Comparison of ENCODE assay signal across 9 cellular contexts in genomic region chrX:19544693-19545305, GRCh38. TPM values are rescaled to one million over a fixed set of nuclear protein-coding genes. Genes with fewer than 3 reads are reported as not detected.
DNase-seq lines count a peak whose midpoint lies in the region; ATAC-seq and TF ChIP-seq lines count a peak whose summit lies in the region.
"Had no signal": no experiment of that assay in that cellular context is flagged by ENCODE, and none has a peak within 500 bp of the region (broad histone marks: within the 10 kb centered on the region; RNA-seq: fewer than 3 reads in every experiment).

No MANE protein-coding gene starts in this region.

- H3K36me3 Mint-ChIP-seq in CD4-positive, CD25-positive, alpha-beta regulatory T cell = peaks cover 26% of the 10 kb centered on the region

- peaks cover 0 to 6% (median 0%) of the 10 kb centered on the region in 7 donors for H3K9me3 Mint-ChIP-seq in CD4-positive, CD25-positive, alpha-beta regulatory T cell

- H3K4me1 ChIP-seq in CD4-positive, CD25-positive, alpha-beta regulatory T cell (ENCODE audit: control insufficient read depth, insufficient read depth, low read length, poor library complexity, severe bottlenecking) = no peaks in the 10 kb centered on the region
- H3K4me1 ChIP-seq in mucosa of descending colon (ENCODE audit: low read depth) = no peaks in the 10 kb centered on the region

- peak in 1 of 2 donors; percentile 50 for ATAC-seq in CD4-positive, CD25-positive, alpha-beta regulatory T cell (ENCODE audit: low read depth in 2 of 2)
- ATAC-seq in mucosa of descending colon (peak; percentile 81), HG02759 (IDR thresholded peaks at IDR 0.05; ENCODE audit: unreplicated experiment) (no peak)

- intact Hi-C loops in mucosa of descending colon (cut with DNase I, micrococcal nuclease) = loop anchor here in 1 of 2 donors (10.0 kb wide), 1 partner anchor 360 kb away; no protein-coding TSS in a partner anchor

- H3K36me3 ChIP-seq in CD4-positive, CD25-positive, alpha-beta regulatory T cell (ENCODE audit: control insufficient read depth, insufficient read depth, low read length) = peaks cover 61% of the 10 kb centered on the region
- no peaks in the 10 kb centered on the region for H3K36me3 ChIP-seq in mucosa of descending colon (ENCODE audit: low read depth)

- H3K27me3 ChIP-seq in CD4-positive, CD25-positive, alpha-beta regulatory T cell (ENCODE audit: control insufficient read depth, insufficient read depth, low read length) = no peaks in the 10 kb centered on the region

- peaks cover 4% of the 10 kb centered on the region for H3K27me3 Mint-ChIP-seq in CD4-positive, CD25-positive, alpha-beta regulatory T cell

- H3K4me3 ChIP-seq in CD4-positive, CD25-positive, alpha-beta regulatory T cell (ENCODE audit: low read depth, low read length) = no peak overlapping the region
- H3K4me3 ChIP-seq in epithelial cell of proximal tubule (ENCODE audit: low read depth, low read length) (no peak overlapping the region), mucosa of descending colon (no peak overlapping the region)
- H3K4me3 ChIP-seq: skin epidermis had no signal

- H3K9me3 ChIP-seq in CD4-positive, CD25-positive, alpha-beta regulatory T cell (ENCODE audit: control insufficient read depth in 2 of 2, low read length in 2 of 2) = no peaks in the 10 kb centered on the region
- H3K9me3 ChIP-seq in mucosa of descending colon = no peaks in the 10 kb centered on the region

- peak in 2 of 3 donors; percentile 35 to 64 for DNase-seq in CD4-positive, CD25-positive, alpha-beta regulatory T cell
- DNase-seq in GM19240 (ENCODE audit: insufficient read length, low spot score) (peak; percentile 28), NCI-H1417 treated with DMSO at 0.1 percent for 48 hours (lab: John Stamatoyannopoulos, UW) (peak; percentile 47), epithelial cell of proximal tubule (ENCODE audit: low read depth) (peak; percentile 6), mucosa of descending colon (peak in 1 of 3 donors; percentile 73), cortex of kidney (lab: John Stamatoyannopoulos, UW) (no peak)
- DNase-seq in activated CD4-positive, alpha-beta T cell treated with anti-CD3 and anti-CD28 coated beads for 4 hours = peak; percentile 4 to 41

- H3K4me3 Mint-ChIP-seq in CD4-positive, CD25-positive, alpha-beta regulatory T cell = no peak overlapping the region

- TF ChIP-seq CTCF in epithelial cell of proximal tubule (conservative IDR thresholded peaks at IDR 0.05; ENCODE audit: low read depth, low read length) (peak; percentile 74), mucosa of descending colon (IDR thresholded peaks at IDR 0.05) (no peak)

- no peak overlapping the region for H3K27ac ChIP-seq in CD4-positive, CD25-positive, alpha-beta regulatory T cell (ENCODE audit: insufficient read depth, low read length, poor library complexity, severe bottlenecking)
- H3K27ac ChIP-seq: skin epidermis had no signal

- H3K4me1 Mint-ChIP-seq in CD4-positive, CD25-positive, alpha-beta regulatory T cell = peaks cover 0 to 10% (median 2%) of the 10 kb centered on the region in 4 donors

- H3K27ac Mint-ChIP-seq in CD4-positive, CD25-positive, alpha-beta regulatory T cell = peak overlapping the region in 1 of 3 donors; percentile 16

RNA-seq across cellular contexts. Expression of gene MAP3K15, which starts 29.5 kb away (rescaled TPM):
- total RNA-seq in CD4-positive, CD25-positive, alpha-beta regulatory T cell = not detected
- not detected for polyA plus RNA-seq in CD4-positive, CD25-positive, alpha-beta regulatory T cell
- total RNA-seq in epithelial cell of proximal tubule = 1.7 and 6.1 TPM in 2 replicates
- under 1 TPM in 2 of 3 donors, not detected in 1; 0.16 to 0.23 TPM for total RNA-seq in mucosa of descending colon
